In genomic region chr2:205407984-205408383, GRCh38 we compare ENCODE assay signal across 15 cellular contexts.
DNase-seq lines count a peak whose midpoint lies in the region; ATAC-seq, FAIRE-seq and TF ChIP-seq lines count a peak whose summit lies in the region.
"Had no signal": no experiment of that assay in that cellular context is flagged by ENCODE, and none has a peak within 500 bp of the region (broad histone marks: within the 10 kb centered on the region; RNA-seq: fewer than 3 reads in every experiment).

No MANE protein-coding gene starts in this region.

- H3K9ac ChIP-seq in endothelial cell of umbilical vein (replicated peaks; ENCODE audit: extremely low read depth, insufficient read depth, low read length) (no peak overlapping the region), MM.1S (ENCODE audit: low read length) (no peak overlapping the region)

- H3K4me3 ChIP-seq in AG09309 (ENCODE audit: control insufficient read depth, low read depth, low read length), result no peak overlapping the region
- no peak overlapping the region for H3K4me3 ChIP-seq in endothelial cell of umbilical vein (replicated peaks in 1 of 3; ENCODE audit: insufficient read depth in 1 of 3, low read depth in 1 of 3, low read length in 3 of 3)
- H3K4me3 ChIP-seq in pancreas, result no peak overlapping the region
- H3K4me3 ChIP-seq in MM.1S (ENCODE audit: low read length), result no peak overlapping the region

- H4K20me1 ChIP-seq in endothelial cell of umbilical vein (replicated peaks; ENCODE audit: control insufficient read depth, extremely low read depth, insufficient read depth, low read length) (no peaks in the 10 kb centered on the region), MM.1S (ENCODE audit: insufficient read depth, low read length) (no peaks in the 10 kb centered on the region)

- H3K4me1 ChIP-seq in endothelial cell of umbilical vein (ENCODE audit: control insufficient read depth, extremely low read depth, insufficient read depth, low read length) (peaks cover 26% of the 10 kb centered on the region), pancreas (peaks cover 6 to 18% (median 8%) of the 10 kb centered on the region in 3 donors), MM.1S (ENCODE audit: low read length) (no peaks in the 10 kb centered on the region)

- peaks cover 0 to 3% of the 10 kb centered on the region in 2 experiments for H3K36me3 ChIP-seq in endothelial cell of umbilical vein (ENCODE audit: control insufficient read depth in 2 of 2, extremely low read depth in 1 of 2, insufficient read depth in 2 of 2, low read length in 2 of 2)
- H3K36me3 ChIP-seq in pancreas, result no peaks in the 10 kb centered on the region
- no peaks in the 10 kb centered on the region for H3K36me3 ChIP-seq in MM.1S (replicated peaks; ENCODE audit: insufficient read depth, low read length)

- H3K9me2 ChIP-seq in MM.1S (replicated peaks; ENCODE audit: insufficient read depth, low read length), result no peaks in the 10 kb centered on the region

- TF ChIP-seq POLR2A in endothelial cell of umbilical vein (IDR thresholded peaks at IDR 0.05; ENCODE audit: low read depth, low read length), result no peak

- no peaks in the 10 kb centered on the region for H3K79me2 ChIP-seq in endothelial cell of umbilical vein (ENCODE audit: control insufficient read depth, insufficient read depth, low read length)
- no peaks in the 10 kb centered on the region for H3K79me2 ChIP-seq in MM.1S (ENCODE audit: low read length)

- intact Hi-C loops in endothelial cell of umbilical vein (cut with micrococcal nuclease) (loop anchor here (10.0 kb wide), 1 partner anchor 1083 kb away; no protein-coding TSS in a partner anchor), pancreas (cut with DNase I) (no loop called here)

- no peak overlapping the region for H3K27ac ChIP-seq in endothelial cell of umbilical vein (ENCODE audit: insufficient read depth, low read depth, low read length)
- H3K27ac ChIP-seq in pancreas, result no peak overlapping the region
- H3K27ac ChIP-seq in MM.1S (ENCODE audit: low read length), result no peak overlapping the region

- dilution Hi-C loops in endothelial cell of umbilical vein (cut with MboI; ENCODE audit: extremely low pct_ligation_motif_present, low sequenced_read_pairs), result no loop called here

- WGBS in pancreas, 2 donors, result 2 to 7% methylated on average over 3 of the region's 3 CpGs

- H3K4me2 ChIP-seq in endothelial cell of umbilical vein (ENCODE audit: insufficient read depth, low read length) (peak overlapping the region; percentile 36), MM.1S (ENCODE audit: low read depth, low read length) (no peak overlapping the region)

- CTCF ChIA-PET in endothelial cell of umbilical vein (lab: Charles Lee), result interaction anchor here (0.7 kb wide), 1 partner anchor 16 kb away, joined by 3 read pairs; no protein-coding TSS in a partner anchor

- no TSS peak for BruUV-seq in endothelial cell of umbilical vein (replicated peaks; lab: Mats Ljungman, UMichigan)

- ATAC-seq in pancreas, result peak in 3 of 4 donors; percentile 31 to 55 (median 39)
- no peak for ATAC-seq in GM18520 (IDR thresholded peaks at IDR 0.05; ENCODE audit: unreplicated experiment)
- ATAC-seq: activated T-helper 17 cell treated with anti-CD3 and anti-CD28 coated beads, Interleukin-2, amount 50 U/mL, for 72 hours; CD8-positive, alpha-beta T cell; PC-3 had no signal

- DNase-seq in AG09309 (ENCODE audit: low read depth) (peak; percentile 84), NCI-H446 treated with DMSO at 0.1 percent for 48 hours (lab: John Stamatoyannopoulos, UW) (peak; percentile 18), endothelial cell of umbilical vein (ENCODE audit: low read depth, low spot score) (peak; percentile 79), pancreas (peak in 1 of 6 donors; percentile 3), MM.1S (no peak), DMS153 (lab: John Stamatoyannopoulos, UW) (no peak)
- DNase-seq in stimulated activated CD4-positive, alpha-beta T cell treated with anti-CD3 and anti-CD28 coated beads, Interleukin-15, amount 100 ng/mL, for 24 hours, result no peak
- DNase-seq: activated CD4-positive, alpha-beta T cell treated with anti-CD3 and anti-CD28 coated beads, Interleukin-2, amount 50 U/mL, for 1 hour; CD8-positive, alpha-beta T cell; H9; occipital lobe; PC-3; stimulated activated CD4-positive, alpha-beta T cell treated with anti-CD3 and anti-CD28 coated beads, Interleukin-1b, Interleukin-23, amount 100 ng/mL, for 48 hours had no signal

- POLR2A ChIA-PET in endothelial cell of umbilical vein (lab: Charles Lee), result no interaction called here

- no peaks in the 10 kb centered on the region for H3K9me1 ChIP-seq in endothelial cell of umbilical vein (replicated peaks; ENCODE audit: control insufficient read depth, extremely low read depth, insufficient read depth, low read length)

- H2AFZ ChIP-seq in endothelial cell of umbilical vein (ENCODE audit: low read depth, low read length) (peak overlapping the region; percentile 77), MM.1S (ENCODE audit: low read length) (no peak overlapping the region)

- no peak for TF ChIP-seq CTCF in AG09309 (IDR thresholded peaks at IDR 0.05; ENCODE audit: control insufficient read depth, insufficient read depth, low read depth, low read length, missing control alignments)
- TF ChIP-seq CTCF in endothelial cell of umbilical vein (IDR thresholded peaks at IDR 0.05; ENCODE audit: extremely low read depth in 1 of 2, insufficient read depth in 1 of 2, low read depth in 1 of 2, low read length in 2 of 2), result no peak
- TF ChIP-seq CTCF in pancreas (IDR thresholded peaks at IDR 0.05), result no peak
- no peak for TF ChIP-seq CTCF in MM.1S (IDR thresholded peaks at IDR 0.05; ENCODE audit: low read length)

- H3K9me3 ChIP-seq in endothelial cell of umbilical vein (replicated peaks; ENCODE audit: control insufficient read depth, insufficient read depth, low read length) (no peaks in the 10 kb centered on the region), pancreas (no peaks in the 10 kb centered on the region), MM.1S (replicated peaks; ENCODE audit: insufficient read depth, low read length) (no peaks in the 10 kb centered on the region)

- no peaks in the 10 kb centered on the region for H3K27me3 ChIP-seq in endothelial cell of umbilical vein (ENCODE audit: control insufficient read depth in 2 of 2, insufficient read depth in 2 of 2, low read length in 2 of 2)
- no peaks in the 10 kb centered on the region for H3K27me3 ChIP-seq in pancreas
- no peaks in the 10 kb centered on the region for H3K27me3 ChIP-seq in MM.1S (replicated peaks; ENCODE audit: insufficient read depth, low read length)

- H3F3A ChIP-seq in MM.1S (ENCODE audit: insufficient read depth, low read length), result no peaks in the 10 kb centered on the region

- FAIRE-seq in endothelial cell of umbilical vein (lab: Jason Lieb, UNC) (peak; percentile 24), pancreas (lab: Jason Lieb, UNC) (no peak)

TF ChIP-seq in endothelial cell of umbilical vein, 7 proteins besides CTCF, POLR2A, EP300 and RAD21:
- TF ChIP-seq MAX (IDR thresholded peaks at IDR 0.05; ENCODE audit: insufficient read depth, insufficient read length), result no peak
- no peak for TF ChIP-seq POLR2AphosphoS5 (IDR thresholded peaks at IDR 0.05; ENCODE audit: insufficient read depth, low read depth, low read length)
- TF ChIP-seq JUN (IDR thresholded peaks at IDR 0.05; ENCODE audit: borderline replicate concordance, insufficient read depth, insufficient read length, low read depth), result no peak
- TF ChIP-seq MYC (IDR thresholded peaks at IDR 0.05; ENCODE audit: low read depth, low read length), result no peak
- TF ChIP-seq GATA2 (IDR thresholded peaks at IDR 0.05; ENCODE audit: insufficient read depth, insufficient read length, low read depth, low read length), result no peak
- no peak for TF ChIP-seq FOS (IDR thresholded peaks at IDR 0.05; ENCODE audit: borderline replicate concordance, insufficient read depth, low read length)
- no peak for TF ChIP-seq EZH2 (IDR thresholded peaks at IDR 0.05; ENCODE audit: borderline replicate concordance, low read depth, low read length, severe bottlenecking)

Comparison
In these comparisons a context has a peak if more than half of its experiments do, and no peak if none do; other contexts are left out.
1. DNase-seq: peak in AG09309 (single experiment), NCI-H446 treated with DMSO at 0.1 percent for 48 hours (single experiment) and endothelial cell of umbilical vein (single experiment); none in stimulated activated CD4-positive, alpha-beta T cell treated with anti-CD3 and anti-CD28 coated beads, Interleukin-15, amount 100 ng/mL, for 24 hours (single experiment), MM.1S (single experiment) and DMS153 (single experiment).